20 cellular contexts compared by ENCODE assay signal in genomic region chr16:3514621-3515020, GRCh38. TPM values are rescaled to one million over a fixed set of nuclear protein-coding genes. Genes with fewer than 3 reads are reported as not detected.
A peak's percentile ranks its signal among the peaks of the same experiment; 100 is the strongest.
DNase-seq lines count a peak whose midpoint lies in the region; TF ChIP-seq lines count a peak whose summit lies in the region.
"Had no signal": no experiment of that assay in that cellular context is flagged by ENCODE, and none has a peak within 500 bp of the region (broad histone marks: within the 10 kb centered on the region; RNA-seq: fewer than 3 reads in every experiment).

No MANE protein-coding gene starts in this region.

- in situ Hi-C loops in astrocyte of the spinal cord (cut with HindIII; ENCODE audit: low sequenced_read_pairs), result no loop called here

- CTCF ChIA-PET in AG04450 (lab: Charles Lee), result no interaction called here

- POLR2A ChIA-PET in AG04450 (lab: Yijun Ruan, JAX), result interaction anchor here (1.5 kb wide), 1 partner anchor 22 kb away, joined by 5 read pairs; no protein-coding TSS in a partner anchor

- DNase-seq in AG04450 (ENCODE audit: low read depth, low spot score), result peak; percentile 53
- peak; percentile 65 for DNase-seq in GM04503 (ENCODE audit: low read depth)
- DNase-seq in astrocyte of the spinal cord (ENCODE audit: low read depth, low spot score), result peak; percentile 41
- DNase-seq in iris pigment epithelial cell (ENCODE audit: low read depth), result peak; percentile 94
- no peak for DNase-seq in DMS 273 treated with DMSO at 0.1 percent for 48 hours (lab: John Stamatoyannopoulos, UW)
- no peak for DNase-seq in T-helper 9 cell
- no peak for DNase-seq in NCI-H1048 (lab: John Stamatoyannopoulos, UW)
- no peak for DNase-seq in stimulated activated CD4-positive, alpha-beta T cell treated with anti-CD3 and anti-CD28 coated beads, Interleukin-4, amount 100 ng/mL, for 1 hour
- DNase-seq: activated CD4-positive, alpha-beta T cell treated with anti-CD3 and anti-CD28 coated beads, Interleukin-2, amount 10 ng/mL, durations not matched to agents 7 days and 5 days; activated naive CD8-positive, alpha-beta T cell treated with anti-CD3 and anti-CD28 coated beads, Interleukin-2, amount 50 U/mL, for 24 hours; activated T-cell treated with anti-CD3 and anti-CD28 coated beads, Interleukin-2, amount 50 U/mL, for 1 hour; H7; NCI-H1417 treated with DMSO at 0.1 percent for 48 hours; NCI-H2171 treated with DMSO at 0.1 percent for 48 hours; NCI-H774; sigmoid colon had no signal

- peak overlapping the region; percentile 53 for H3K27ac ChIP-seq in AG04450 (ENCODE audit: low read depth, low read length)
- H3K27ac ChIP-seq: BLaER1, cardiac muscle cell, esophagus muscularis mucosa, sigmoid colon, suprapubic skin had no signal

- H3K9me3 ChIP-seq in AG04450 (ENCODE audit: control insufficient read depth, insufficient read depth, low read length), result no peaks in the 10 kb centered on the region
- H3K9me3 ChIP-seq: BLaER1, esophagus muscularis mucosa, sigmoid colon, suprapubic skin had no signal

- TF ChIP-seq CTCF in AG04450 (IDR thresholded peaks at IDR 0.05; ENCODE audit: low read depth, low read length) (no peak), astrocyte of the spinal cord (IDR thresholded peaks at IDR 0.05; ENCODE audit: low read depth, low read length) (no peak)

- H3K4me3 ChIP-seq in AG04450 (ENCODE audit: low read depth, low read length) (no peak overlapping the region), astrocyte of the spinal cord (ENCODE audit: low read depth, low read length) (no peak overlapping the region)
- H3K4me3 ChIP-seq: BLaER1, cardiac muscle cell, esophagus muscularis mucosa, sigmoid colon, suprapubic skin had no signal

- no peaks in the 10 kb centered on the region for H3K27me3 ChIP-seq in AG04450 (ENCODE audit: control insufficient read depth, insufficient read depth, low read length)
- H3K27me3 ChIP-seq: BLaER1, cardiac muscle cell, esophagus muscularis mucosa, sigmoid colon, suprapubic skin had no signal

RNA-seq across cellular contexts. Expression of gene CLUAP1, which starts 13.8 kb away (rescaled TPM):
- 28.9 and 38.6 TPM in 2 replicates for polyA plus RNA-seq in AG04450 (2011; rRNA removed)
- polyA minus RNA-seq in AG04450 (2011; rRNA and poly(A)+ RNA removed), result 28.3 and 29.8 TPM in 2 replicates

RNA-seq across cellular contexts. Expression of gene C16orf90, which starts 19.3 kb away (rescaled TPM):
- not detected in 2 replicates for polyA plus RNA-seq in AG04450 (2011; rRNA removed)
- polyA minus RNA-seq in AG04450 (2011; rRNA and poly(A)+ RNA removed), result not detected in 2 replicates
- polyA plus RNA-seq: cardiac muscle cell, sigmoid colon had no signal

Comparison
In these comparisons a context has a peak if more than half of its experiments do, and no peak if none do; other contexts are left out.
1. DNase-seq: peak in AG04450 (single experiment), GM04503 (single experiment), astrocyte of the spinal cord (single experiment) and iris pigment epithelial cell (single experiment); none in DMS 273 treated with DMSO at 0.1 percent for 48 hours (single experiment), T-helper 9 cell (single experiment), NCI-H1048 (single experiment) and stimulated activated CD4-positive, alpha-beta T cell treated with anti-CD3 and anti-CD28 coated beads, Interleukin-4, amount 100 ng/mL, for 1 hour (single experiment).